11 cellular contexts compared by ENCODE assay signal in the genomic region with DNA sequence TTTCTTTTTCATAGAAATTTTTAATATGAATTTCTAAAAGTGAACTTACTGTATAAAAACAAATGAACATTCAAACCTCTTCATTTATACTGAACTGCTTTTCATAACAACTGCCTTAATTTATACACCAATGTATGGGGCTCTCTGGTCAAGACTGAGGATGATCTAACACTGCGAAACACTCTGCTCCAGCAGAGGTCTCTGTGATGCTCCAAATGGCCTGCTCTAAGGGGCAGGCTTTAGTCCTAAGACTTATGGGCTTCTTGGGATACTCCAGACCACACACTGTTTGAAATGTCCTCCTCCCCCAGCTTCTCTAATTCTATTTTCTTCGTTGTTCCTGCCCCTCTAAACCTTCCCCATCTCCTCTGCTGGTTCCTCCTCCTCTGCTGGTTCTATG.
DNase-seq lines count a peak whose midpoint lies in the region; ATAC-seq and TF ChIP-seq lines count a peak whose summit lies in the region.
"Had no signal": no experiment of that assay in that cellular context is flagged by ENCODE, and none has a peak within 500 bp of the region (broad histone marks: within the 10 kb centered on the region; RNA-seq: fewer than 3 reads in every experiment).

No MANE protein-coding gene starts in this region.

- H3K4me1 Mint-ChIP-seq in activated naive CD4-positive, alpha-beta T cell treated with anti-CD3 and anti-CD28 coated beads, Interleukin-2, amount 10 ng/mL, durations not matched to agents 7 days and 5 days, result no peaks in the 10 kb centered on the region

- H3K4me3 ChIP-seq in NB4 (ENCODE audit: low read depth, low read length) (no peak overlapping the region), epithelial cell of esophagus (ENCODE audit: low read length) (no peak overlapping the region)

- peaks cover 17% of the 10 kb centered on the region for H3K27me3 Mint-ChIP-seq in activated naive CD4-positive, alpha-beta T cell treated with anti-CD3 and anti-CD28 coated beads, Interleukin-2, amount 10 ng/mL, durations not matched to agents 7 days and 5 days

- H3K9me3 Mint-ChIP-seq in activated naive CD4-positive, alpha-beta T cell treated with anti-CD3 and anti-CD28 coated beads, Interleukin-2, amount 10 ng/mL, durations not matched to agents 7 days and 5 days, result no peaks in the 10 kb centered on the region

- H3K27ac Mint-ChIP-seq in activated naive CD4-positive, alpha-beta T cell treated with anti-CD3 and anti-CD28 coated beads, Interleukin-2, amount 10 ng/mL, durations not matched to agents 7 days and 5 days, result no peak overlapping the region

- peak; percentile 10 for DNase-seq in DMS 273 (lab: John Stamatoyannopoulos, UW; ENCODE audit: unreplicated experiment)
- no peak for DNase-seq in DMS 273 treated with DMSO at 0.1 percent for 48 hours (lab: John Stamatoyannopoulos, UW)
- peak; percentile 19 for DNase-seq in NB4 (ENCODE audit: low read depth)
- DNase-seq in epithelial cell of esophagus (ENCODE audit: low read depth), result no peak
- DNase-seq in pons (ENCODE audit: low spot score), result peak; percentile 49
- DNase-seq in activated naive CD4-positive, alpha-beta T cell treated with anti-CD3 and anti-CD28 coated beads, Interleukin-2, amount 10 ng/mL, durations not matched to agents 7 days and 5 days, result no peak
- no peak for DNase-seq in activated naive CD4-positive, alpha-beta T cell treated with anti-CD3 and anti-CD28 coated beads, Interleukin-2, amount 50 U/mL, for 16 hours
- DNase-seq: 8988T, NCI-H1436 treated with DMSO at 0.1 percent for 48 hours, retina had no signal

- ATAC-seq in HG03457 (IDR thresholded peaks at IDR 0.05; ENCODE audit: unreplicated experiment), result no peak

- no peaks in the 10 kb centered on the region for H3K36me3 Mint-ChIP-seq in activated naive CD4-positive, alpha-beta T cell treated with anti-CD3 and anti-CD28 coated beads, Interleukin-2, amount 10 ng/mL, durations not matched to agents 7 days and 5 days

- no peak overlapping the region for H3K4me3 Mint-ChIP-seq in activated naive CD4-positive, alpha-beta T cell treated with anti-CD3 and anti-CD28 coated beads, Interleukin-2, amount 10 ng/mL, durations not matched to agents 7 days and 5 days

- no peak for TF ChIP-seq POLR2A in NB4 (IDR thresholded peaks at IDR 0.05; ENCODE audit: extremely low read depth, insufficient read length)

- peak; percentile 4 for TF ChIP-seq CTCF in NB4 (IDR thresholded peaks at IDR 0.05; ENCODE audit: low read depth, low read length)
- peak; percentile 12 for TF ChIP-seq CTCF in epithelial cell of esophagus (IDR thresholded peaks at IDR 0.05; ENCODE audit: insufficient read depth, low read depth, low read length, missing control alignments)

- CTCF ChIA-PET in activated naive CD4-positive, alpha-beta T cell treated with anti-CD3 and anti-CD28 coated beads, Interleukin-2, amount 10 ng/mL, durations not matched to agents 7 days and 5 days (lab: Charles Lee), result no interaction called here

Comparison
In these comparisons a context has a peak if more than half of its experiments do, and no peak if none do; other contexts are left out.
1. DNase-seq: peak in DMS 273 (single experiment), NB4 (single experiment) and pons (single experiment); none in DMS 273 treated with DMSO at 0.1 percent for 48 hours (single experiment), epithelial cell of esophagus (single experiment), activated naive CD4-positive, alpha-beta T cell treated with anti-CD3 and anti-CD28 coated beads, Interleukin-2, amount 10 ng/mL, durations not matched to agents 7 days and 5 days (single experiment) and activated naive CD4-positive, alpha-beta T cell treated with anti-CD3 and anti-CD28 coated beads, Interleukin-2, amount 50 U/mL, for 16 hours (single experiment).